In genomic region chr2:9594361-9595063, GRCh38 we compare ENCODE assay signal across 3 cellular contexts.
TF ChIP-seq lines count a peak whose summit lies in the region.

No MANE protein-coding gene starts in this region.

TF ChIP-seq in K562, 482 proteins besides CTCF, POLR2A, EP300 and RAD21:
- TF ChIP-seq ZBTB43 (CRISPR knock-in tag; IDR thresholded peaks at IDR 0.05) (0 out of 2 replicates have a peak, but pooled peaks have one; percentile 27), HMBOX1 (IDR thresholded peaks at IDR 0.05) (peak; percentile 51; the same call in 1 of the 2 replicates), LCOR (CRISPR knock-in tag; IDR thresholded peaks at IDR 0.05) (no peak), EGR1 (conservative IDR thresholded peaks at IDR 0.05) (peak; percentile 77)
TF ChIP-seq in K562: peak in this region for 3.

TF ChIP-seq in HepG2, 621 proteins besides CTCF, POLR2A, EP300 and RAD21:
- no peak for TF ChIP-seq ZNF557 (CRISPR knock-in tag; IDR thresholded peaks at IDR 0.05)
- no peak for TF ChIP-seq ETV6 (CRISPR knock-in tag; conservative IDR thresholded peaks at IDR 0.05)
- TF ChIP-seq MTA3 (CRISPR knock-in tag; IDR thresholded peaks at IDR 0.05) = no peak
- TF ChIP-seq SRSF4 (IDR thresholded peaks at IDR 0.05; ENCODE audit: low read depth, low read length, poor library complexity, severe bottlenecking) = no peak
- TF ChIP-seq BORCS8-MEF2B (CRISPR knock-in tag; IDR thresholded peaks at IDR 0.05) = no peak
- no peak for TF ChIP-seq SMAD1 (CRISPR knock-in tag; IDR thresholded peaks at IDR 0.05; ENCODE audit: borderline replicate concordance, low read depth)
- no peak for TF ChIP-seq RFXANK (CRISPR knock-in tag; IDR thresholded peaks at IDR 0.05)
- TF ChIP-seq ZNF282 (IDR thresholded peaks at IDR 0.05; ENCODE audit: partially characterized antibody) = no peak
- no peak for TF ChIP-seq RBFOX2 (IDR thresholded peaks at IDR 0.05; ENCODE audit: low read depth, low read length)
- TF ChIP-seq ZNF296 (CRISPR knock-in tag; conservative IDR thresholded peaks at IDR 0.05) = no peak
- no peak for TF ChIP-seq ZNF205 (CRISPR knock-in tag; IDR thresholded peaks at IDR 0.05)
- TF ChIP-seq FIP1L1 (IDR thresholded peaks at IDR 0.05; ENCODE audit: borderline replicate concordance, insufficient read depth, low read depth, low read length) = no peak
- no peak for TF ChIP-seq ZBTB42 (CRISPR knock-in tag; IDR thresholded peaks at IDR 0.05)
- TF ChIP-seq, protein P1, sequence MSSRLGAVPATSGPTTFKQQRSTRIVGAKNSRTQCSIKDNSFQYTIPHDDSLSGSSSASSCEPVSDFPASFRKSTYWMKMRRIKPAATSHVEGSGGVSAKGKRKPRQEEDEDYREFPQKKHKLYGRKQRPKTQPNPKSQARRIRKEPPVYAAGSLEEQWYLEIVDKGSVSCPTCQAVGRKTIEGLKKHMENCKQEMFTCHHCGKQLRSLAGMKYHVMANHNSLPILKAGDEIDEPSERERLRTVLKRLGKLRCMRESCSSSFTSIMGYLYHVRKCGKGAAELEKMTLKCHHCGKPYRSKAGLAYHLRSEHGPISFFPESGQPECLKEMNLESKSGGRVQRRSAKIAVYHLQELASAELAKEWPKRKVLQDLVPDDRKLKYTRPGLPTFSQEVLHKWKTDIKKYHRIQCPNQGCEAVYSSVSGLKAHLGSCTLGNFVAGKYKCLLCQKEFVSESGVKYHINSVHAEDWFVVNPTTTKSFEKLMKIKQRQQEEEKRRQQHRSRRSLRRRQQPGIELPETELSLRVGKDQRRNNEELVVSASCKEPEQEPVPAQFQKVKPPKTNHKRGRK (CRISPR knock-in tag; IDR thresholded peaks at IDR 0.05) = no peak
- TF ChIP-seq BHLHE40 (IDR thresholded peaks at IDR 0.05; ENCODE audit: low read length) = no peak
- no peak for TF ChIP-seq JDP2 (CRISPR knock-in tag; IDR thresholded peaks at IDR 0.05; ENCODE audit: borderline replicate concordance)
TF ChIP-seq in HepG2: peak in this region for 0.

TF ChIP-seq in HEK293T, 16 proteins besides CTCF, POLR2A, EP300 and RAD21:
- no peak for TF ChIP-seq ARNT (IDR thresholded peaks at IDR 0.05)
- no peak for TF ChIP-seq NFRKB (IDR thresholded peaks at IDR 0.05)
- TF ChIP-seq FOXK2 (IDR thresholded peaks at IDR 0.05) = no peak
- no peak for TF ChIP-seq LEF1 (IDR thresholded peaks at IDR 0.05; ENCODE audit: borderline replicate concordance)
TF ChIP-seq in HEK293T: peak in this region for 0.
